Comparison of ENCODE assay signal across 35 cellular contexts in the genomic region with DNA sequence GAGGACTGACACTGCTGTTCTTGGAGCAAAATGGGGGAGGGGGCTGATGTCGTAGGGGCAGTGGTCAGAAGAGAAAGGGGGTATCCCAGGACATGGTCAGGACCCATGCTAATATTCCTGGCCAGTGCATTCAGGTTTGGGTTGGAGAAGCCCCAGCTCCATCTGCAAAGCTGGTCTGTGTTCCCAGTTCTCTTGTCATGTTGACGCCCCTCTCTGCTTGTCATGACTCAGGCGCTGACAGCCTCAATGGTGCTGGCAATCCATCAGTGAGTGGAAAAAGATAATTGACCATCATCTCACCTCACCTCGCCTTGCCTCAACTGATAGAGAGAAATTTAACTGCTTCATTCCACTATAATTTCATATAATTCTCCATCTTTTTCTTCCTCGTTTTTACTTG.
"Had no signal": no experiment of that assay in that cellular context is flagged by ENCODE, and none has a peak within 500 bp of the region (broad histone marks: within the 10 kb centered on the region; RNA-seq: fewer than 3 reads in every experiment).

No MANE protein-coding gene starts in this region.

- H3K27ac ChIP-seq: KMS-11 had no signal

- H3K9ac ChIP-seq: KMS-11 had no signal

- H3K4me2 ChIP-seq: KMS-11 had no signal

- H3K27me3 ChIP-seq: MG63 had no signal

- H3K36me3 ChIP-seq: MG63 had no signal

- DNase-seq: Karpas-422, Kasumi-1, KBM-7, KG1, MG63, MM.1S, MV-4-11, NCI-H1048, NCI-H1092, NCI-H1092 treated with DMSO at 0.1 percent for 48 hours, NCI-H1105, NCI-H1105 treated with DMSO at 0.1 percent for 48 hours, NCI-H1417, NCI-H1417 treated with DMSO at 0.1 percent for 48 hours, NCI-H1436, NCI-H1436 treated with DMSO at 0.1 percent for 48 hours, NCI-H146, NCI-H1694, NCI-H1694 treated with DMSO at 0.1 percent for 48 hours, NCI-H187, NCI-H187 treated with DMSO at 0.1 percent for 48 hours, NCI-H1930, NCI-H2029, NCI-H2029 treated with DMSO at 0.1 percent for 48 hours, NCI-H2081, NCI-H2081 treated with DMSO at 0.1 percent for 48 hours, NCI-H2107, NCI-H2171, NCI-H2171 treated with DMSO at 0.1 percent for 48 hours, NCI-H2227 treated with DMSO at 0.1 percent for 48 hours, NCI-H226, NCI-H345, NCI-H446, NCI-H446 treated with DMSO at 0.1 percent for 48 hours had no signal

- H3K4me3 ChIP-seq: MG63 had no signal
